ENCODE assay signal across 23 cellular contexts in the genomic region with DNA sequence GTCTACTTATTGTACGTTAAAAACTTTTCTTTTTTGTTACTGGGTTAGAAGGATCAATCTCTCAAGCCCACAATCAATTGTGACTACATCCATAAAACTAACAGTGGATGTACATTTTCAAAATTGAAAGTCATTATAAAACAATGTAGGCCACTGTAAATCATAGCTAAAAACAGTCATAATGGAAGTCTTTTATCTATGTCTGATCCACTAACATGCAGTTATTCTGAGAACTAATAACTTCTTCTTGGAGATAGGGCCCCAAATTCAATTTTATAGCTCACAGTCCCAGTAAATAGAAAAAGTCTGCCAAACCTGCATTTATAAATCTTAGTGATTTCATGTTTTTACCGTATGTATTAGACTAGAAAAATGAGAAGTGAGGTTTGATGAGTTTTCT.
"Had no signal": no experiment of that assay in that cellular context is flagged by ENCODE, and none has a peak within 500 bp of the region (broad histone marks: within the 10 kb centered on the region; RNA-seq: fewer than 3 reads in every experiment).

No MANE protein-coding gene starts in this region.

- H3K27me3 ChIP-seq: esophagus squamous epithelium, gastrocnemius medialis, left lung had no signal

- DNase-seq: cortex of kidney; effector CD8-positive, alpha-beta T cell; effector memory CD8-positive, alpha-beta T cell; endodermal cell; erythroblast; esophagus squamous epithelium; foreskin fibroblast; foreskin melanocyte; gastrocnemius medialis; glutamatergic neuron; head of caudate nucleus; heart right ventricle; hippocampal formation; left cardiac atrium; left lung; left ventricle myocardium superior; lower lobe of right lung; mesendoderm; midbrain; naive thymus-derived CD4-positive, alpha-beta T cell; natural killer cell had no signal

- H3K9me3 ChIP-seq: esophagus squamous epithelium, gastrocnemius medialis, heart right ventricle, left lung, lower lobe of right lung had no signal

- H3K4me3 ChIP-seq: esophagus squamous epithelium, gastrocnemius medialis, heart right ventricle, left lung, lower lobe of right lung had no signal

- H3K36me3 ChIP-seq: esophagus squamous epithelium, gastrocnemius medialis, heart right ventricle, left lung, lower lobe of right lung had no signal

- ATAC-seq: effector memory CD8-positive, alpha-beta T cell; esophagus mucosa; gastrocnemius medialis; heart right ventricle; left cardiac atrium; left lung; left ventricle myocardium superior; lower lobe of right lung; naive thymus-derived CD4-positive, alpha-beta T cell; natural killer cell had no signal

- H3K27ac ChIP-seq: epithelial cell of prostate, esophagus squamous epithelium, gastrocnemius medialis, heart right ventricle, left lung, lower lobe of right lung had no signal

- H3K4me1 ChIP-seq: esophagus squamous epithelium, gastrocnemius medialis, heart right ventricle, left lung, lower lobe of right lung had no signal
